In the genomic region with DNA sequence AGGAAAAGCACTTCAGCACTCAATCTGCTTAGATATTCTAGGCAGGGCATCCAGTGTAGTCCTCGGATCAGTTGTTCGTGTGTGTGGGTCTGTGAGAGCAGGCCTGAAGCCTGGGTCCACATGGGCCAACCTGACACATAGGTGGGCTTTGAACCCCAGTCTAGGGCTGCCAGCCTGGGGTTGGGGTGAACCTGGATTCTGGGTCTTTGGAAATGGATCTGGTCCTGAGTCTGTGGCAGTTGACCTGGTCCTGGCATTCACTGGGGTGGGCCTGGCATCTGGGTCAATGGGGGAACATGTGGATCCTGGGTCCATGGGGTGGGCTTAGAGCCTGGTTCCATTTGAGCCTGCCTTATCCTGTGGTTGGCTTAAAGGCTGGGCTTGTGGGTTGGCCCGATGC, we compare ENCODE assay signal across 38 cellular contexts.
"Had no signal": no experiment of that assay in that cellular context is flagged by ENCODE, and none has a peak within 500 bp of the region (broad histone marks: within the 10 kb centered on the region; RNA-seq: fewer than 3 reads in every experiment).

No MANE protein-coding gene starts in this region.

- H3K4me1 ChIP-seq: ascending aorta had no signal

- H3K4me1 Mint-ChIP-seq: activated CD4-positive, alpha-beta memory T cell treated with anti-CD3 and anti-CD28 coated beads, Interleukin-2, amount 10 ng/mL, durations not matched to agents 7 days and 5 days; activated CD4-positive, alpha-beta T cell treated with anti-CD3 and anti-CD28 coated beads for 36 hours; activated CD4-positive, alpha-beta T cell treated with anti-CD3 and anti-CD28 coated beads, Interleukin-2, amount 10 ng/mL, durations not matched to agents 7 days and 5 days; activated CD8-positive, alpha-beta memory T cell treated with anti-CD3 and anti-CD28 coated beads, Interleukin-2, amount 10 ng/mL, durations not matched to agents 7 days and 5 days; activated naive CD4-positive, alpha-beta T cell treated with anti-CD3 and anti-CD28 coated beads, Interleukin-2, amount 10 ng/mL, durations not matched to agents 7 days and 5 days; activated naive CD4-positive, alpha-beta T cell treated with anti-CD3 and anti-CD28 coated beads, Interleukin-2, amount 50 U/mL, for 24 hours; activated naive CD8-positive, alpha-beta T cell treated with anti-CD3 and anti-CD28 coated beads, Interleukin-2, amount 10 ng/mL, durations not matched to agents 7 days and 5 days; activated naive CD8-positive, alpha-beta T cell treated with anti-CD3 and anti-CD28 coated beads, Interleukin-2, amount 50 U/mL, for 24 hours; brain; central memory CD8-positive, alpha-beta T cell; WTC11 had no signal

- H3K4me3 ChIP-seq: ascending aorta, cardiac muscle cell had no signal

- H3K36me3 ChIP-seq: ascending aorta, cardiac muscle cell, WERI-Rb-1 had no signal

- H3K4me3 Mint-ChIP-seq: activated CD4-positive, alpha-beta memory T cell treated with anti-CD3 and anti-CD28 coated beads, Interleukin-2, amount 10 ng/mL, durations not matched to agents 7 days and 5 days; activated CD4-positive, alpha-beta T cell treated with anti-CD3 and anti-CD28 coated beads for 36 hours; activated CD4-positive, alpha-beta T cell treated with anti-CD3 and anti-CD28 coated beads, Interleukin-2, amount 10 ng/mL, durations not matched to agents 7 days and 5 days; activated CD8-positive, alpha-beta memory T cell treated with anti-CD3 and anti-CD28 coated beads, Interleukin-2, amount 10 ng/mL, durations not matched to agents 7 days and 5 days; activated CD8-positive, alpha-beta T cell treated with anti-CD3 and anti-CD28 coated beads, Interleukin-2, amount 10 ng/mL, durations not matched to agents 7 days and 5 days; activated naive CD4-positive, alpha-beta T cell treated with anti-CD3 and anti-CD28 coated beads, Interleukin-2, amount 10 ng/mL, durations not matched to agents 7 days and 5 days; activated naive CD4-positive, alpha-beta T cell treated with anti-CD3 and anti-CD28 coated beads, Interleukin-2, amount 50 U/mL, for 24 hours; activated naive CD8-positive, alpha-beta T cell; activated naive CD8-positive, alpha-beta T cell treated with anti-CD3 and anti-CD28 coated beads, Interleukin-2, amount 10 ng/mL, durations not matched to agents 7 days and 5 days; activated naive CD8-positive, alpha-beta T cell treated with anti-CD3 and anti-CD28 coated beads, Interleukin-2, amount 50 U/mL, for 24 hours; activated T-cell treated with anti-CD3 and anti-CD28 coated beads, Interleukin-2, amount 50 U/mL, for 24 hours; brain; central memory CD8-positive, alpha-beta T cell; T-helper 1 cell treated with Interleukin-12 subunit alpha and Interleukin-12 subunit beta and Interleukin-4 antibody, amounts not matched to agents 30 μg/mL and 1 μg/mL, for 36 hours; T-helper 2 cell treated with Interferon-gamma antibody and Interleukin-4, amounts not matched to agents 5 μg/mL and 100 μg/mL, for 36 hours; WTC11 had no signal

- ATAC-seq: activated CD4-positive, alpha-beta T cell treated with anti-CD3 and anti-CD28 coated beads for 36 hours; activated CD4-positive, CD25-positive, alpha-beta regulatory T cell treated with anti-CD3 and anti-CD28 coated beads, Interleukin-2, amount 50 U/mL, for 24 hours; activated CD8-positive, alpha-beta memory T cell treated with anti-CD3 and anti-CD28 coated beads, Interleukin-2, amount 10 ng/mL, durations not matched to agents 7 days and 5 days; activated CD8-positive, alpha-beta T cell treated with anti-CD3 and anti-CD28 coated beads, Interleukin-2, amount 10 ng/mL, durations not matched to agents 7 days and 5 days; activated naive CD8-positive, alpha-beta T cell treated with anti-CD3 and anti-CD28 coated beads, Interleukin-2, amount 50 U/mL, for 24 hours; WTC11 had no signal

- H3K9me3 Mint-ChIP-seq: activated CD4-positive, alpha-beta memory T cell treated with anti-CD3 and anti-CD28 coated beads, Interleukin-2, amount 10 ng/mL, durations not matched to agents 7 days and 5 days; activated CD4-positive, alpha-beta T cell treated with anti-CD3 and anti-CD28 coated beads, Interleukin-2, amount 10 ng/mL, durations not matched to agents 7 days and 5 days; activated naive CD4-positive, alpha-beta T cell treated with anti-CD3 and anti-CD28 coated beads, Interleukin-2, amount 10 ng/mL, durations not matched to agents 7 days and 5 days; activated T-cell treated with anti-CD3 and anti-CD28 coated beads, Interleukin-2, amount 50 U/mL, for 24 hours; central memory CD8-positive, alpha-beta T cell; T-helper 2 cell treated with Interferon-gamma antibody and Interleukin-4, amounts not matched to agents 5 μg/mL and 100 μg/mL, for 36 hours had no signal

- DNase-seq: activated CD4-positive, alpha-beta memory T cell treated with anti-CD3 and anti-CD28 coated beads, Interleukin-2, amount 10 ng/mL, durations not matched to agents 7 days and 5 days; activated CD4-positive, alpha-beta T cell treated with anti-CD3 and anti-CD28 coated beads for 1 hour; activated CD4-positive, alpha-beta T cell treated with anti-CD3 and anti-CD28 coated beads for 36 hours; activated CD4-positive, alpha-beta T cell treated with anti-CD3 and anti-CD28 coated beads for 48 hours; activated CD4-positive, alpha-beta T cell treated with anti-CD3 and anti-CD28 coated beads, Interleukin-2, amount 10 ng/mL, durations not matched to agents 7 days and 5 days; activated CD4-positive, alpha-beta T cell treated with anti-CD3 and anti-CD28 coated beads, Interleukin-2, amount 50 U/mL, for 48 hours; activated CD4-positive, CD25-positive, alpha-beta regulatory T cell; activated CD8-positive, alpha-beta memory T cell treated with anti-CD3 and anti-CD28 coated beads for 24 hours; activated CD8-positive, alpha-beta memory T cell treated with anti-CD3 and anti-CD28 coated beads, Interleukin-2, amount 10 ng/mL, durations not matched to agents 7 days and 5 days; activated CD8-positive, alpha-beta memory T cell treated with anti-CD3 and anti-CD28 coated beads, Interleukin-2, amount 50 U/mL, for 48 hours; activated CD8-positive, alpha-beta T cell treated with anti-CD3 and anti-CD28 coated beads, Interleukin-2, amount 10 ng/mL, durations not matched to agents 7 days and 5 days; activated effector memory CD4-positive, alpha-beta T cell treated with Interleukin-2 at 50 U/mL for 16 hours; activated gamma-delta T cell; activated naive CD4-positive, alpha-beta T cell treated with anti-CD3 and anti-CD28 coated beads, Interleukin-2, amount 10 ng/mL, durations not matched to agents 7 days and 5 days; activated naive CD4-positive, alpha-beta T cell treated with Interleukin-2 at 50 U/mL for 16 hours; activated naive CD8-positive, alpha-beta T cell treated with anti-CD3 and anti-CD28 coated beads, Interleukin-2, amount 10 ng/mL, durations not matched to agents 7 days and 5 days; activated naive CD8-positive, alpha-beta T cell treated with anti-CD3 and anti-CD28 coated beads, Interleukin-2, amount 50 U/mL, for 24 hours; activated T-cell treated with anti-CD3 and anti-CD28 coated beads, Interleukin-2, amount 50 U/mL, for 24 hours; activated T-cell treated with anti-CD3 and anti-CD28 coated beads, Interleukin-2, amount 50 U/mL, for 48 hours; amygdala; anterior cingulate cortex; caudate nucleus; cerebellar nuclear complex; T-helper 1 cell; T-helper 2 cell; T-helper 9 cell; WERI-Rb-1 had no signal

- H3K27me3 Mint-ChIP-seq: activated CD4-positive, alpha-beta T cell treated with anti-CD3 and anti-CD28 coated beads for 36 hours; activated CD8-positive, alpha-beta memory T cell treated with anti-CD3 and anti-CD28 coated beads, Interleukin-2, amount 10 ng/mL, durations not matched to agents 7 days and 5 days; activated naive CD4-positive, alpha-beta T cell treated with anti-CD3 and anti-CD28 coated beads, Interleukin-2, amount 10 ng/mL, durations not matched to agents 7 days and 5 days; activated naive CD4-positive, alpha-beta T cell treated with anti-CD3 and anti-CD28 coated beads, Interleukin-2, amount 50 U/mL, for 24 hours; activated naive CD8-positive, alpha-beta T cell treated with anti-CD3 and anti-CD28 coated beads, Interleukin-2, amount 50 U/mL, for 24 hours; activated T-cell treated with anti-CD3 and anti-CD28 coated beads, Interleukin-2, amount 50 U/mL, for 24 hours had no signal

- H3K36me3 Mint-ChIP-seq: activated CD8-positive, alpha-beta memory T cell treated with anti-CD3 and anti-CD28 coated beads, Interleukin-2, amount 10 ng/mL, durations not matched to agents 7 days and 5 days; activated naive CD4-positive, alpha-beta T cell treated with anti-CD3 and anti-CD28 coated beads, Interleukin-2, amount 10 ng/mL, durations not matched to agents 7 days and 5 days; activated naive CD4-positive, alpha-beta T cell treated with anti-CD3 and anti-CD28 coated beads, Interleukin-2, amount 50 U/mL, for 24 hours; activated naive CD8-positive, alpha-beta T cell; activated naive CD8-positive, alpha-beta T cell treated with anti-CD3 and anti-CD28 coated beads, Interleukin-2, amount 10 ng/mL, durations not matched to agents 7 days and 5 days; brain; WTC11 had no signal

- H3K27ac Mint-ChIP-seq: activated CD4-positive, alpha-beta memory T cell treated with anti-CD3 and anti-CD28 coated beads, Interleukin-2, amount 10 ng/mL, durations not matched to agents 7 days and 5 days; activated CD4-positive, alpha-beta T cell treated with anti-CD3 and anti-CD28 coated beads for 36 hours; activated CD4-positive, alpha-beta T cell treated with anti-CD3 and anti-CD28 coated beads, Interleukin-2, amount 10 ng/mL, durations not matched to agents 7 days and 5 days; activated CD8-positive, alpha-beta memory T cell treated with anti-CD3 and anti-CD28 coated beads, Interleukin-2, amount 10 ng/mL, durations not matched to agents 7 days and 5 days; activated CD8-positive, alpha-beta T cell treated with anti-CD3 and anti-CD28 coated beads, Interleukin-2, amount 10 ng/mL, durations not matched to agents 7 days and 5 days; activated naive CD4-positive, alpha-beta T cell treated with anti-CD3 and anti-CD28 coated beads, Interleukin-2, amount 10 ng/mL, durations not matched to agents 7 days and 5 days; activated naive CD4-positive, alpha-beta T cell treated with anti-CD3 and anti-CD28 coated beads, Interleukin-2, amount 50 U/mL, for 24 hours; activated naive CD8-positive, alpha-beta T cell; activated naive CD8-positive, alpha-beta T cell treated with anti-CD3 and anti-CD28 coated beads, Interleukin-2, amount 10 ng/mL, durations not matched to agents 7 days and 5 days; activated naive CD8-positive, alpha-beta T cell treated with anti-CD3 and anti-CD28 coated beads, Interleukin-2, amount 50 U/mL, for 24 hours; activated T-cell treated with anti-CD3 and anti-CD28 coated beads, Interleukin-2, amount 50 U/mL, for 24 hours; activated T-helper 2 cell treated with anti-CD3 and anti-CD28 coated beads, Interferon-gamma antibody, Interleukin-2, Interleukin-4, amounts not matched to agents 10 μg/mL and 5 μg/mL and 100 μg/mL, durations not matched to agents 14 hours and 24 hours and 36 hours; brain; T-helper 1 cell treated with Interleukin-12 subunit alpha and Interleukin-12 subunit beta and Interleukin-4 antibody, amounts not matched to agents 30 μg/mL and 1 μg/mL, for 36 hours; T-helper 2 cell treated with Interferon-gamma antibody and Interleukin-4, amounts not matched to agents 5 μg/mL and 100 μg/mL, for 36 hours; WTC11 had no signal

- H3K27me3 ChIP-seq: ascending aorta, cardiac muscle cell had no signal

- H3K27ac ChIP-seq: ascending aorta, cardiac muscle cell, WERI-Rb-1 had no signal
